Comparison of ENCODE assay signal across 8 cellular contexts in the genomic region with DNA sequence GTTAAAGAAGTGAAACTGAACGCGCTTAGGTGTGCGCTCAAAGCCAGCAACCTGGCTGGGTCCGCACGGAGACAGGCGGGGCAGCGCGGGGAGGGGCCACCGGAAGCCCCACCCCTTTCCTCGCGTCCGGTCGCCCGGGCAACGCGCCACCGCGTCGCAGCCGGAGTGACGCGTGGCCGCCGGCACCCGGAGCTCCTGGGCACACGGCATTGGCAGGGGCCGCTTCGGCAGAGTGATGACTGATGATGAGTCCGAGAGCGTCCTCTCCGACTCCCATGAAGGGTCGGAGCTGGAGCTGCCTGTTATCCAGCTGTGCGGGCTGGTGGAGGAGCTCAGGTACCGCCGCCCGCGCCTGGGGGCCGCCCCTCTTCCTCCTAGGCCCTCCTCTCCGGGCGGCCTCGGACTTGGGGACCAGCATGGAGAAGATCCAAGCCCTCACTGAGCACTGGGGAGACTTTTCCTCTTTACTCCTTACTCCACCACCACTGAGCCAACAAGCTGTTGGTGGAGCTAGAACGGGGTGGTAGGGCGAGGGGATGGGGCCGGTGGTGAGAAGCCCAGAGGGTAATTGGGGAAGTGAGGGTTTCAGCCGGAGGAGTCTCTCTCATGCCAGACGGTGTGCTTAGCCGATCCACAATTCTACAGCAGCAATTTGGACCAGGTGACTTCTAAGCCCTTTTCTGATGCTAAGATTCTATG. TPM values are rescaled to one million over a fixed set of nuclear protein-coding genes. Genes with fewer than 3 reads are reported as not detected.
A peak's percentile ranks its signal among the peaks of the same experiment; 100 is the strongest.
DNase-seq lines count a peak whose midpoint lies in the region; ATAC-seq, FAIRE-seq and TF ChIP-seq lines count a peak whose summit lies in the region.

No MANE protein-coding gene starts in this region.

- H3K4me2 ChIP-seq in PC-3 (ENCODE audit: low read length), result peak overlapping the region; percentile 83
- H3K4me2 ChIP-seq in fibroblast of lung (ENCODE audit: extremely low read depth, insufficient read depth, low read length), result peak overlapping the region; percentile 81

- H4K20me1 ChIP-seq in PC-3 (ENCODE audit: low read length) (no peaks in the 10 kb centered on the region), fibroblast of lung (ENCODE audit: control insufficient read depth, extremely low read depth, insufficient read depth, low read length) (no peaks in the 10 kb centered on the region)

- H2AFZ ChIP-seq in PC-3 (ENCODE audit: low read length), result peak overlapping the region; percentile 94
- peak overlapping the region; percentile 81 for H2AFZ ChIP-seq in fibroblast of lung (ENCODE audit: low read length)

- TF ChIP-seq CTCF in D721Med (IDR thresholded peaks at IDR 0.05; ENCODE audit: insufficient read depth, missing control alignments), result no peak
- TF ChIP-seq CTCF in PC-3 (conservative IDR thresholded peaks at IDR 0.05; ENCODE audit: low read depth, low read length), result no peak
- no peak for TF ChIP-seq CTCF in fibroblast of lung (conservative IDR thresholded peaks at IDR 0.05 in 1 of 2, IDR thresholded peaks at IDR 0.05 in 1 of 2; ENCODE audit: low read depth in 1 of 2, low read length in 2 of 2)
- TF ChIP-seq CTCF in natural killer cell (IDR thresholded peaks at IDR 0.05), result no peak

- DNase-seq in D721Med (ENCODE audit: insufficient read length, low spot score) (peak; percentile 41), HS-27A (ENCODE audit: low read depth) (peak; percentile 49), PC-3 (peak; percentile 85), fibroblast of lung (ENCODE audit: low read depth in 2 of 2) (peak; percentile 62 to 66), natural killer cell (peak; percentile 84)
- DNase-seq in activated T-cell treated with anti-CD3 and anti-CD28 coated beads, Interleukin-2, amount 50 U/mL, for 48 hours, result peak; percentile 85 to 91
- peak; percentile 85 for DNase-seq in stimulated activated naive B cell treated with anti-CD40 and anti-IgM and Interleukin-4, amounts not matched to agents 10 μg/mL and 1 μg/mL and 100 μg/mL, for 72 hours

- H3K27me3 ChIP-seq in PC-3 (ENCODE audit: low read length) (no peaks in the 10 kb centered on the region), fibroblast of lung (ENCODE audit: control insufficient read depth, insufficient read depth, low read length) (peaks cover 4% of the 10 kb centered on the region)

- intact Hi-C loops in PC-3 (cut with micrococcal nuclease) (no loop called here), natural killer cell (cut with micrococcal nuclease) (no loop called here)

- H3K9ac ChIP-seq in PC-3 (ENCODE audit: low read length) (peak overlapping the region; percentile 66), fibroblast of lung (ENCODE audit: insufficient read depth, low read length) (peak overlapping the region; percentile 79)

- CTCF ChIA-PET in PC-3 (lab: Charles Lee), result no interaction called here

- peak overlapping the region; percentile 86 for H3K4me3 Mint-ChIP-seq in natural killer cell
- H3K4me3 Mint-ChIP-seq in stimulated activated naive B cell treated with anti-CD40 and anti-IgM and Interleukin-4, amounts not matched to agents 10 μg/mL and 1 μg/mL and 100 μg/mL, for 72 hours, result peak overlapping the region; percentile 92 to 93

- H3K9me2 ChIP-seq in PC-3 (replicated peaks; ENCODE audit: low read length), result no peaks in the 10 kb centered on the region

- no peaks in the 10 kb centered on the region for H3K79me2 ChIP-seq in PC-3 (ENCODE audit: low read length)
- no peaks in the 10 kb centered on the region for H3K79me2 ChIP-seq in fibroblast of lung (ENCODE audit: control insufficient read depth, insufficient read depth, low read length)

- BruUV-seq in PC-3 (replicated peaks; lab: Mats Ljungman, UMichigan), result TSS peak; percentile 69

- POLR2A ChIA-PET in PC-3 (lab: Charles Lee; ENCODE audit: unreplicated experiment), result interaction anchor here (0.6 kb wide), 1 partner anchor 202 kb away, joined by 4 read pairs; no protein-coding TSS in a partner anchor

- ATAC-seq in GM21360 (IDR thresholded peaks at IDR 0.05; ENCODE audit: unreplicated experiment) (peak; percentile 94), PC-3 (peak; percentile 97), natural killer cell (peak; percentile 94 to 98 (median 97))
- ATAC-seq in stimulated activated naive B cell treated with anti-CD40 and anti-IgM and Interleukin-4, amounts not matched to agents 10 μg/mL and 1 μg/mL and 100 μg/mL, for 72 hours (replicated peaks), result peak; percentile 95 to 98

- no peaks in the 10 kb centered on the region for H3K36me3 ChIP-seq in PC-3 (ENCODE audit: low read depth, low read length)
- H3K36me3 ChIP-seq in fibroblast of lung (ENCODE audit: control insufficient read depth, insufficient read depth, low read length), result no peaks in the 10 kb centered on the region

- no peaks in the 10 kb centered on the region for H3F3A ChIP-seq in PC-3 (ENCODE audit: low read length, unreplicated experiment)

- H3K4me1 ChIP-seq in PC-3 (ENCODE audit: insufficient read depth, low read length) (no peaks in the 10 kb centered on the region), fibroblast of lung (ENCODE audit: control insufficient read depth, extremely low read depth, insufficient read depth, low read length) (peaks cover 2% of the 10 kb centered on the region)

- peaks cover 4 to 13% of the 10 kb centered on the region in 2 donors for H3K27me3 Mint-ChIP-seq in natural killer cell (ENCODE audit: low read depth in 2 of 2)
- peaks cover 0 to 16% of the 10 kb centered on the region in 2 donors for H3K27me3 Mint-ChIP-seq in stimulated activated naive B cell treated with anti-CD40 and anti-IgM and Interleukin-4, amounts not matched to agents 10 μg/mL and 1 μg/mL and 100 μg/mL, for 72 hours

- H3K9me3 ChIP-seq in PC-3 (ENCODE audit: low read length) (no peaks in the 10 kb centered on the region), fibroblast of lung (ENCODE audit: control insufficient read depth, insufficient read depth, low read depth, low read length) (no peaks in the 10 kb centered on the region)

- H3K4me3 ChIP-seq in PC-3 (ENCODE audit: low read length) (peak overlapping the region; percentile 91), fibroblast of lung (replicated peaks in 1 of 4; ENCODE audit: control extremely low read depth in 1 of 4, insufficient read depth in 1 of 4, low read depth in 3 of 4, low read length in 4 of 4) (peak overlapping the region; percentile 76 to 94 (median 82))

- H3K27ac ChIP-seq in PC-3 (ENCODE audit: low read length) (peak overlapping the region; percentile 39; the same call in 1 of the 2 replicates), fibroblast of lung (ENCODE audit: insufficient read depth, low read length) (peak overlapping the region; percentile 69)

- peaks cover under 1% of the 10 kb centered on the region for H3K36me3 Mint-ChIP-seq in natural killer cell
- H3K36me3 Mint-ChIP-seq in stimulated activated naive B cell treated with anti-CD40 and anti-IgM and Interleukin-4, amounts not matched to agents 10 μg/mL and 1 μg/mL and 100 μg/mL, for 72 hours, result peaks cover 0 to 3% of the 10 kb centered on the region in 2 donors

- no peaks in the 10 kb centered on the region for H3K9me3 Mint-ChIP-seq in natural killer cell
- no peaks in the 10 kb centered on the region for H3K9me3 Mint-ChIP-seq in stimulated activated naive B cell treated with anti-CD40 and anti-IgM and Interleukin-4, amounts not matched to agents 10 μg/mL and 1 μg/mL and 100 μg/mL, for 72 hours

- FAIRE-seq in D721Med (lab: Jason Lieb, UNC), result no peak

- peaks cover 6 to 12% of the 10 kb centered on the region in 2 donors for H3K4me1 Mint-ChIP-seq in natural killer cell
- peaks cover 7 to 18% of the 10 kb centered on the region in 2 donors for H3K4me1 Mint-ChIP-seq in stimulated activated naive B cell treated with anti-CD40 and anti-IgM and Interleukin-4, amounts not matched to agents 10 μg/mL and 1 μg/mL and 100 μg/mL, for 72 hours

- H3K27ac Mint-ChIP-seq in natural killer cell, result peak overlapping the region; percentile 50 to 85
- peak overlapping the region; percentile 96 for H3K27ac Mint-ChIP-seq in stimulated activated naive B cell treated with anti-CD40 and anti-IgM and Interleukin-4, amounts not matched to agents 10 μg/mL and 1 μg/mL and 100 μg/mL, for 72 hours

RNA-seq across cellular contexts. Expression of a gene that starts 44.9 kb away (rescaled TPM):
- not detected in 2 replicates for total RNA-seq in PC-3 (2014; rRNA removed)
- not detected in 2 replicates for total RNA-seq in fibroblast of lung
- polyA plus RNA-seq in fibroblast of lung, result not detected in 2 replicates
- not detected in 2 replicates for polyA plus RNA-seq in fibroblast of lung (2012)
- polyA minus RNA-seq in fibroblast of lung (ENCODE audit: low replicate concordance), result not detected in 2 replicates
- not detected for total RNA-seq in natural killer cell

RNA-seq across cellular contexts. Expression of a gene that starts 52.0 kb away (rescaled TPM):
- 14.2 and 17.7 TPM in 2 replicates for total RNA-seq in PC-3 (2014; rRNA removed)
- total RNA-seq in fibroblast of lung, result 25.2 and 33.4 TPM in 2 replicates
- 51.0 and 54.3 TPM in 2 replicates for polyA plus RNA-seq in fibroblast of lung
- 41.6 and 43.7 TPM in 2 replicates for polyA plus RNA-seq in fibroblast of lung (2012)
- 58.7 and 91.9 TPM in 2 replicates for polyA minus RNA-seq in fibroblast of lung (ENCODE audit: low replicate concordance)
- 10 to 100 TPM; 53.2 to 61.1 (median 59.9) TPM for total RNA-seq in natural killer cell

Comparison
In these comparisons a context has a peak if more than half of its experiments do, and no peak if none do; other contexts are left out.
1. Peak in every context shown above with its lines: DNase-seq, ATAC-seq, H3K4me3 ChIP-seq and H3K27ac ChIP-seq.